In genomic region chr1:206866062-206866461, GRCh38 we compare ENCODE assay signal across 1 cellular context.
TF ChIP-seq lines count a peak whose summit lies in the region.

No MANE protein-coding gene starts in this region.

TF ChIP-seq in A549, 52 proteins besides CTCF, POLR2A, EP300 and RAD21 (continued from another document):
- TF ChIP-seq USF2 (IDR thresholded peaks at IDR 0.05) = no peak
- TF ChIP-seq KDM1A (IDR thresholded peaks at IDR 0.05; ENCODE audit: low read depth) = no peak
